In the genomic region with DNA sequence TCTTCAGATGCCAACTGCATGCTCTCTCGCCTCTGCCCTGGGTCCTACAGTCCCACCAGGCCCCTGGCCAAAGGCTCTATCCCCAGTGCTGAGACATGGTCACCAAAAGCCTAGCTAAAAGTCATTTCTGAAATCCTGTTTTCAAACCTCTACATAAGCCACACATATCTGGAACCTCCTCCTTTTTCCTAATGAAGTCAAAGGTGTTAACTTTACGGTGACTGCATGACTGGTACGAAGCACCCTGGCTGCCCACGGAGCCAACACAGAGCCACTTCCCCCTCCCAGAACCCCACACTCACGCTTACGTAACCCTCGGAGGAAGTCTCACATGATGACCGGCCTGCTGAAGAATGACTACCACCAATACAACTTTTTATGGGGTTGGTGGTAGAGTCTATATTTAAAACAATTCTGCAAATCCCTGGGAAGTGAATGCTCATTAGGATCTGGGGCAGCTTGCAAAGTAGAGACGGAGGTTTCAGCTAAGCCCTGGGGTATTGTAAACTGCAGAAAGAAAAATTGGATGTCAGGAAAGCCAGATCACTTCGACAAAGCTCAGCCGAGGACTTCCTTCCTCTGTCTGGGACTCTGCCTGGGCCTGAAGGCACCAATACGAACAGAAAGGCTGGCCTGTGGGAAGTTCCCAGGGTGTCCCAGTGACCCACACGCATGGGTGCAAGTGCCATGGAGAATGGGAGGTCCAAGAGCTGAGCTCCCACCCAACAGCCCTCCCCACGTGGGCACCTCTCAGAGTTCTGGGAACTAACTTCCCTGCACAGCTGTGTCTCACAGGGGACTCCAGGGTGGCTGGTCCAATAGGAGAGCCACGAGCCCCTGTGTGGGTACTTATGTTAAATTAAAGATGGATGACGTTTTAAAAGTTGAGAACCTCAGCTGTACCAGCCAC, we compare ENCODE assay signal across 10 cellular contexts. TPM values are rescaled to one million over a fixed set of nuclear protein-coding genes. Genes with fewer than 3 reads are reported as not detected.
DNase-seq lines count a peak whose midpoint lies in the region; ATAC-seq and TF ChIP-seq lines count a peak whose summit lies in the region.
"Had no signal": no experiment of that assay in that cellular context is flagged by ENCODE, and none has a peak within 500 bp of the region (broad histone marks: within the 10 kb centered on the region; RNA-seq: fewer than 3 reads in every experiment).

No MANE protein-coding gene starts in this region.

- peak; percentile 54 for DNase-seq in M059J (ENCODE audit: low read depth)
- peak; percentile 16 for DNase-seq in omental fat pad (ENCODE audit: low spot score)
- DNase-seq in NCI-H748 (lab: John Stamatoyannopoulos, UW; ENCODE audit: unreplicated experiment), result no peak
- DNase-seq in iPS-NIHi11 (ENCODE audit: low spot score), result no peak
- no peak for DNase-seq in NCI-H2081 (lab: John Stamatoyannopoulos, UW)
- DNase-seq: activated CD4-positive, CD25-positive, alpha-beta regulatory T cell had no signal

- no peaks in the 10 kb centered on the region for H3K9me3 ChIP-seq in BLaER1

- H3K9ac ChIP-seq in BLaER1, result no peak overlapping the region

- H3K4me3 Mint-ChIP-seq in dendritic cell treated with granulocyte-macrophage colony-stimulating factor and Interleukin-4, amounts not matched to agents 40 ng/mL and 50 ng/mL, for 4 days, result no peak overlapping the region

- H3K9me3 Mint-ChIP-seq in dendritic cell treated with granulocyte-macrophage colony-stimulating factor and Interleukin-4, amounts not matched to agents 40 ng/mL and 50 ng/mL, for 4 days, result peaks cover 31% of the 10 kb centered on the region

- H3K27me3 Mint-ChIP-seq in dendritic cell treated with granulocyte-macrophage colony-stimulating factor and Interleukin-4, amounts not matched to agents 40 ng/mL and 50 ng/mL, for 4 days, result no peaks in the 10 kb centered on the region

- no peaks in the 10 kb centered on the region for H4K20me1 ChIP-seq in BLaER1

- peaks cover 58% of the 10 kb centered on the region for H3K4me1 ChIP-seq in BLaER1

- no peak for TF ChIP-seq CTCF in omental fat pad (IDR thresholded peaks at IDR 0.05)

- H3K27ac ChIP-seq in BLaER1, result peak overlapping the region; percentile 51
- H3K27ac ChIP-seq: cardiac muscle cell had no signal

- H3K4me1 Mint-ChIP-seq in dendritic cell treated with granulocyte-macrophage colony-stimulating factor and Interleukin-4, amounts not matched to agents 40 ng/mL and 50 ng/mL, for 4 days (ENCODE audit: low read depth), result peaks cover 30% of the 10 kb centered on the region

- intact Hi-C loops in dendritic cell treated with granulocyte-macrophage colony-stimulating factor and Interleukin-4, amounts not matched to agents 40 ng/mL and 50 ng/mL, for 4 days (cut with micrococcal nuclease), result no loop called here

- H3K27ac Mint-ChIP-seq in dendritic cell treated with granulocyte-macrophage colony-stimulating factor and Interleukin-4, amounts not matched to agents 40 ng/mL and 50 ng/mL, for 4 days, result peak overlapping the region; percentile 74

- no peaks in the 10 kb centered on the region for H3K36me3 ChIP-seq in BLaER1
- H3K36me3 ChIP-seq: cardiac muscle cell had no signal

- H3K4me3 ChIP-seq in BLaER1, result no peak overlapping the region
- H3K4me3 ChIP-seq: cardiac muscle cell had no signal

- H3K4me2 ChIP-seq in BLaER1, result peak overlapping the region; percentile 53

- no peaks in the 10 kb centered on the region for H3K27me3 ChIP-seq in BLaER1
- H3K27me3 ChIP-seq: cardiac muscle cell had no signal

- no peak for ATAC-seq in omental fat pad (ENCODE audit: low FRiP score)
- no peak for ATAC-seq in HG03108 (IDR thresholded peaks at IDR 0.05; ENCODE audit: unreplicated experiment)

- peaks cover 18% of the 10 kb centered on the region for H3K36me3 Mint-ChIP-seq in dendritic cell treated with granulocyte-macrophage colony-stimulating factor and Interleukin-4, amounts not matched to agents 40 ng/mL and 50 ng/mL, for 4 days (ENCODE audit: low read depth)

RNA-seq across cellular contexts. Expression of a gene that starts 50.7 kb away (rescaled TPM):
- 2.5 and 6.3 TPM in 2 replicates for total RNA-seq in M059J (2014; rRNA removed; shearing (Covaris generic))
- 10 to 100 TPM in 1 of 4 donors, 1 to 10 TPM in 3; 7.0 to 23.7 (median 8.8) TPM for total RNA-seq in omental fat pad

Comparison
In these comparisons a context has a peak if more than half of its experiments do, and no peak if none do; other contexts are left out.
1. DNase-seq: peak in M059J (single experiment) and omental fat pad (single experiment); none in NCI-H748 (single experiment), iPS-NIHi11 (single experiment) and NCI-H2081 (0 of 2).